ENCODE assay signal across 18 cellular contexts in the genomic region with DNA sequence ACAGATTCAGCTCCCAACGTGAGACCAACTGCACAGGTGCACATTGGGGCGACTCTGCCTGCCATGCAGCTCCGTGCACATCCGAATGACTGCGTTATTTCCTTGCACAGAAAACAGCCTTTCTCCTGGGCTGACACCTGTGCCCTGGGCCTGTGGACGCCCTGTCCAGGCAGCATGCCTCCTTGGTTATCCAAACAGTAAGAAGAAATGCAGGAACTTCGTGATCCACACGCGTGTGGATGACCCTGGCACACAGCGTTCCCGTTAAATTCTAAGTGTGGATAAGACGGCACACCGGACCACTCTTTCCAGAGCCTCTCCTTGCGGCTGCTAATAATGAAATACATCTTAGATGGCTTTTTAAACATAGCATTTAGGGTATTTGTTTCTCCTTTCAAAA. TPM values are rescaled to one million over a fixed set of nuclear protein-coding genes. Genes with fewer than 3 reads are reported as not detected.
"Had no signal": no experiment of that assay in that cellular context is flagged by ENCODE, and none has a peak within 500 bp of the region (broad histone marks: within the 10 kb centered on the region; RNA-seq: fewer than 3 reads in every experiment).

No MANE protein-coding gene starts in this region.

- H3K27ac ChIP-seq: left lung, suprapubic skin had no signal

- H3K9me3 Mint-ChIP-seq: activated CD4-positive, alpha-beta memory T cell treated with anti-CD3 and anti-CD28 coated beads, Interleukin-2, amount 10 ng/mL, durations not matched to agents 7 days and 5 days; stimulated activated naive CD8-positive, alpha-beta T cell treated with anti-CD3 and anti-CD28 coated beads, Interleukin-15, Interleukin-2, amounts not matched to agents 100 ng/mL and 50 ng/mL, for 24 hours; T-helper 2 cell treated with Interferon-gamma antibody and Interleukin-4, amounts not matched to agents 5 μg/mL and 100 μg/mL, for 36 hours; type B pancreatic cell had no signal

- H3K4me3 ChIP-seq: left lung, suprapubic skin had no signal

- H3K27me3 Mint-ChIP-seq: activated CD4-positive, alpha-beta memory T cell treated with anti-CD3 and anti-CD28 coated beads, Interleukin-2, amount 10 ng/mL, durations not matched to agents 7 days and 5 days; activated CD8-positive, alpha-beta memory T cell treated with anti-CD3 and anti-CD28 coated beads, Interleukin-2, amount 10 ng/mL, durations not matched to agents 7 days and 5 days; activated naive CD8-positive, alpha-beta T cell; stimulated activated naive CD8-positive, alpha-beta T cell treated with anti-CD3 and anti-CD28 coated beads, Interleukin-15, Interleukin-2, amounts not matched to agents 100 ng/mL and 50 ng/mL, for 24 hours had no signal

- H3K4me1 ChIP-seq: left lung, suprapubic skin had no signal

- H3K4me1 Mint-ChIP-seq: activated CD4-positive, alpha-beta memory T cell treated with anti-CD3 and anti-CD28 coated beads, Interleukin-2, amount 10 ng/mL, durations not matched to agents 7 days and 5 days; activated CD8-positive, alpha-beta memory T cell treated with anti-CD3 and anti-CD28 coated beads, Interleukin-2, amount 10 ng/mL, durations not matched to agents 7 days and 5 days had no signal

- H3K27ac Mint-ChIP-seq: activated CD4-positive, alpha-beta memory T cell treated with anti-CD3 and anti-CD28 coated beads, Interleukin-2, amount 10 ng/mL, durations not matched to agents 7 days and 5 days; activated CD8-positive, alpha-beta memory T cell treated with anti-CD3 and anti-CD28 coated beads, Interleukin-2, amount 10 ng/mL, durations not matched to agents 7 days and 5 days; activated naive CD8-positive, alpha-beta T cell; progenitor cell of endocrine pancreas; stimulated activated naive CD8-positive, alpha-beta T cell treated with anti-CD3 and anti-CD28 coated beads, Interleukin-15, Interleukin-2, amounts not matched to agents 100 ng/mL and 50 ng/mL, for 24 hours; T-helper 2 cell treated with Interferon-gamma antibody and Interleukin-4, amounts not matched to agents 5 μg/mL and 100 μg/mL, for 36 hours; type B pancreatic cell had no signal

- H3K4me3 Mint-ChIP-seq: activated CD4-positive, alpha-beta memory T cell treated with anti-CD3 and anti-CD28 coated beads, Interleukin-2, amount 10 ng/mL, durations not matched to agents 7 days and 5 days; activated CD8-positive, alpha-beta memory T cell treated with anti-CD3 and anti-CD28 coated beads, Interleukin-2, amount 10 ng/mL, durations not matched to agents 7 days and 5 days; activated naive CD8-positive, alpha-beta T cell; stimulated activated naive CD8-positive, alpha-beta T cell treated with anti-CD3 and anti-CD28 coated beads, Interleukin-15, Interleukin-2, amounts not matched to agents 100 ng/mL and 50 ng/mL, for 24 hours; T-helper 2 cell treated with Interferon-gamma antibody and Interleukin-4, amounts not matched to agents 5 μg/mL and 100 μg/mL, for 36 hours; type B pancreatic cell had no signal

- DNase-seq: activated CD4-positive, alpha-beta memory T cell treated with anti-CD3 and anti-CD28 coated beads, Interleukin-2, amount 10 ng/mL, durations not matched to agents 7 days and 5 days; activated CD4-positive, alpha-beta T cell treated with anti-CD3 and anti-CD28 coated beads for 48 hours; activated CD4-positive, CD25-positive, alpha-beta regulatory T cell; activated CD8-positive, alpha-beta memory T cell treated with anti-CD3 and anti-CD28 coated beads, Interleukin-2, amount 10 ng/mL, durations not matched to agents 7 days and 5 days; foreskin melanocyte; kidney; left lung had no signal

- H3K36me3 Mint-ChIP-seq: activated CD8-positive, alpha-beta memory T cell treated with anti-CD3 and anti-CD28 coated beads, Interleukin-2, amount 10 ng/mL, durations not matched to agents 7 days and 5 days; activated naive CD8-positive, alpha-beta T cell; type B pancreatic cell had no signal

- ATAC-seq: activated CD8-positive, alpha-beta memory T cell treated with anti-CD3 and anti-CD28 coated beads, Interleukin-2, amount 10 ng/mL, durations not matched to agents 7 days and 5 days; left lung had no signal

- H3K9me3 ChIP-seq: left lung, suprapubic skin had no signal

- H3K27me3 ChIP-seq: left lung, suprapubic skin had no signal

RNA-seq across cellular contexts. Expression of gene NKX6-2, which starts 39.6 kb away (rescaled TPM):
- total RNA-seq: activated CD4-positive, alpha-beta memory T cell treated with anti-CD3 and anti-CD28 coated beads, Interleukin-2, amount 10 ng/mL, durations not matched to agents 7 days and 5 days; activated CD8-positive, alpha-beta memory T cell treated with anti-CD3 and anti-CD28 coated beads, Interleukin-2, amount 10 ng/mL, durations not matched to agents 7 days and 5 days; dermis microvascular lymphatic vessel endothelial cell; left lung; lung microvascular endothelial cell; osteoblast; skeletal muscle tissue; suprapubic skin had no signal
- polyA plus RNA-seq: neural cell had no signal
